20 cellular contexts compared by ENCODE assay signal in the genomic region with DNA sequence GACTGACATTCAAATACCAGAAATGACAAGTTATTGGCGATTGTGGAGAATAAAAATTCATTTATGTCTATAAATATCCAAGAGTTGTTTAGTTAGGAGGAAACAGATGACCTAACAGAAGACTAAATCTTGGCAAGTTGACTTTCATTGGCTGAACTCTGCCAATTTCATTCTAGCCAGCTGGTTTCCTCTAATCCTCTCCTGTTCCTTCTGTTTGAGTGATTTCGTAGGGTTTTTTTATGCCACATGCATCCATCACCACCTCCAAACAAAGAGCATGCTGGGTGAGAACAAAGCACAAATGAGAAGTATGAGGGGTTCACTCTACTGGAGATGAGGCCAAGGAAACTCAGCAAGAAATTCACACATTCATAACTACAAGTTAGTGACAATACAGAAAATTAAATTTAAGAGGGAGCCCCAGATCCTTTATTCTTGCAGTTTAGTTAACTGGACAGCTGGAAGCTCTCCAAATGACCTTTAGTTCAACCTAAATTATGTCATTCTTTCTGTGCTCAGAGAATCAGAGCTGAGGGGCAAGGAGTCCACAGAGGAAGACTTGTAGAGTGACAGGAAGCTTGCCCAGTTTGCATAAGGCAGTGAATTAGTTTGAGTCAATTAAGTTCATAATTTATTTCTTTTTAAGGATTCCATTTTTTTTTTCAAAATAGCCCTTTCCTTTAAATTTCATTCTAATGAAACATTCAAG.
DNase-seq lines count a peak whose midpoint lies in the region; ATAC-seq and TF ChIP-seq lines count a peak whose summit lies in the region.
"Had no signal": no experiment of that assay in that cellular context is flagged by ENCODE, and none has a peak within 500 bp of the region (broad histone marks: within the 10 kb centered on the region; RNA-seq: fewer than 3 reads in every experiment).

No MANE protein-coding gene starts in this region.

- ATAC-seq in HG03469 (IDR thresholded peaks at IDR 0.05; ENCODE audit: unreplicated experiment) (no peak), GM18858 (IDR thresholded peaks at IDR 0.05; ENCODE audit: unreplicated experiment) (no peak)
- ATAC-seq: stimulated activated memory B cell treated with anti-CD40 and anti-IgM and Interleukin-4, amounts not matched to agents 10 μg/mL and 1 μg/mL and 100 μg/mL, for 72 hours had no signal

- no peak overlapping the region for H2AFZ ChIP-seq in neural progenitor cell (replicated peaks)
- H2AFZ ChIP-seq: GM23248, parathyroid adenoma had no signal

- no peaks in the 10 kb centered on the region for H3K36me3 Mint-ChIP-seq in neural progenitor cell
- H3K36me3 Mint-ChIP-seq in glutamatergic neuron (ENCODE audit: unreplicated experiment), result no peaks in the 10 kb centered on the region
- H3K36me3 Mint-ChIP-seq: activated CD4-positive, alpha-beta memory T cell treated with anti-CD3 and anti-CD28 coated beads for 36 hours; stimulated activated memory B cell treated with anti-CD40 and anti-IgM and Interleukin-4, amounts not matched to agents 10 μg/mL and 1 μg/mL and 100 μg/mL, for 72 hours had no signal

- no peak overlapping the region for H3K4me3 ChIP-seq in neural progenitor cell
- H3K4me3 ChIP-seq: ascending aorta, coronary artery, GM23248, thyroid gland had no signal

- H3F3A ChIP-seq in neural progenitor cell (ENCODE audit: low read depth), result no peaks in the 10 kb centered on the region

- peaks cover 29% of the 10 kb centered on the region for H3K4me1 Mint-ChIP-seq in neural progenitor cell
- peaks cover 2% of the 10 kb centered on the region for H3K4me1 Mint-ChIP-seq in glutamatergic neuron (ENCODE audit: low read depth, unreplicated experiment)
- H3K4me1 Mint-ChIP-seq: stimulated activated memory B cell treated with anti-CD40 and anti-IgM and Interleukin-4, amounts not matched to agents 10 μg/mL and 1 μg/mL and 100 μg/mL, for 72 hours had no signal

- H3K4me3 Mint-ChIP-seq in neural progenitor cell (no peak overlapping the region), glutamatergic neuron (ENCODE audit: unreplicated experiment) (no peak overlapping the region)
- H3K4me3 Mint-ChIP-seq: activated CD4-positive, alpha-beta memory T cell treated with anti-CD3 and anti-CD28 coated beads for 36 hours; stimulated activated memory B cell treated with anti-CD40 and anti-IgM and Interleukin-4, amounts not matched to agents 10 μg/mL and 1 μg/mL and 100 μg/mL, for 72 hours; T-helper 1 cell treated with Interleukin-12 subunit alpha and Interleukin-12 subunit beta and Interleukin-4 antibody, amounts not matched to agents 30 μg/mL and 1 μg/mL, for 36 hours had no signal

- H4K20me1 ChIP-seq in neural progenitor cell (ENCODE audit: low read depth), result no peaks in the 10 kb centered on the region

- H3K27ac Mint-ChIP-seq in neural progenitor cell (peak overlapping the region; percentile 8), glutamatergic neuron (ENCODE audit: unreplicated experiment) (no peak overlapping the region)
- H3K27ac Mint-ChIP-seq: activated CD4-positive, alpha-beta memory T cell treated with anti-CD3 and anti-CD28 coated beads for 36 hours; stimulated activated memory B cell treated with anti-CD40 and anti-IgM and Interleukin-4, amounts not matched to agents 10 μg/mL and 1 μg/mL and 100 μg/mL, for 72 hours; T-helper 1 cell treated with Interleukin-12 subunit alpha and Interleukin-12 subunit beta and Interleukin-4 antibody, amounts not matched to agents 30 μg/mL and 1 μg/mL, for 36 hours had no signal

- H3K79me2 ChIP-seq in neural progenitor cell (ENCODE audit: low read depth), result no peaks in the 10 kb centered on the region
- H3K79me2 ChIP-seq: parathyroid adenoma had no signal

- no peaks in the 10 kb centered on the region for H3K9me3 ChIP-seq in neural progenitor cell (ENCODE audit: low read depth)
- H3K9me3 ChIP-seq: ascending aorta, thyroid gland had no signal

- DNase-seq in Ammon's horn (ENCODE audit: low spot score), result peak; percentile 30
- DNase-seq in NCI-H2171 (lab: John Stamatoyannopoulos, UW), result peak; percentile 39
- peak; percentile 35 for DNase-seq in fibroblast of peridontal ligament (ENCODE audit: extremely low read depth)
- DNase-seq in neural progenitor cell (ENCODE audit: low spot score), result peak; percentile 35
- DNase-seq in glutamatergic neuron, result no peak
- DNase-seq in mesenteric fat pad (ENCODE audit: low spot score), result no peak
- DNase-seq: activated CD4-positive, alpha-beta memory T cell treated with anti-CD3 and anti-CD28 coated beads for 36 hours; activated naive CD4-positive, alpha-beta T cell treated with Interleukin-2 at 50 U/mL for 16 hours; DMS153; GM23248; SIG-M5; thyroid gland had no signal

- no peaks in the 10 kb centered on the region for H3K9me3 Mint-ChIP-seq in neural progenitor cell
- H3K9me3 Mint-ChIP-seq in glutamatergic neuron (ENCODE audit: unreplicated experiment), result no peaks in the 10 kb centered on the region
- H3K9me3 Mint-ChIP-seq: activated CD4-positive, alpha-beta memory T cell treated with anti-CD3 and anti-CD28 coated beads for 36 hours; stimulated activated memory B cell treated with anti-CD40 and anti-IgM and Interleukin-4, amounts not matched to agents 10 μg/mL and 1 μg/mL and 100 μg/mL, for 72 hours; T-helper 1 cell treated with Interleukin-12 subunit alpha and Interleukin-12 subunit beta and Interleukin-4 antibody, amounts not matched to agents 30 μg/mL and 1 μg/mL, for 36 hours had no signal

- H3K9ac ChIP-seq in neural progenitor cell, result no peak overlapping the region
- H3K9ac ChIP-seq: GM23248, parathyroid adenoma had no signal

- no peaks in the 10 kb centered on the region for H3K36me3 ChIP-seq in neural progenitor cell
- H3K36me3 ChIP-seq: ascending aorta, thyroid gland had no signal

- TF ChIP-seq CTCF in neural progenitor cell (IDR thresholded peaks at IDR 0.05) (no peak), glutamatergic neuron (IDR thresholded peaks at IDR 0.05; ENCODE audit: partially characterized antibody, unreplicated experiment) (no peak)

- peak overlapping the region; percentile 3 for H3K27ac ChIP-seq in neural progenitor cell
- H3K27ac ChIP-seq: C4-2B, coronary artery, GM23248, parathyroid adenoma, thyroid gland had no signal

- no peaks in the 10 kb centered on the region for H3K27me3 ChIP-seq in neural progenitor cell
- H3K27me3 ChIP-seq: ascending aorta, thyroid gland had no signal

- H3K27me3 Mint-ChIP-seq in neural progenitor cell (ENCODE audit: insufficient read depth, low read depth) (no peaks in the 10 kb centered on the region), glutamatergic neuron (ENCODE audit: unreplicated experiment) (no peaks in the 10 kb centered on the region)
- H3K27me3 Mint-ChIP-seq: activated CD4-positive, alpha-beta memory T cell treated with anti-CD3 and anti-CD28 coated beads for 36 hours; stimulated activated memory B cell treated with anti-CD40 and anti-IgM and Interleukin-4, amounts not matched to agents 10 μg/mL and 1 μg/mL and 100 μg/mL, for 72 hours had no signal

- peak overlapping the region; percentile 7 for H3K4me2 ChIP-seq in neural progenitor cell

- H3K4me1 ChIP-seq in neural progenitor cell, result peaks cover 21% of the 10 kb centered on the region
- H3K4me1 ChIP-seq: ascending aorta, parathyroid adenoma, thyroid gland had no signal

Comparison
In these comparisons a context has a peak if more than half of its experiments do, and no peak if none do; other contexts are left out.
1. DNase-seq: peak in Ammon's horn (single experiment), NCI-H2171 (single experiment), fibroblast of peridontal ligament (single experiment) and neural progenitor cell (single experiment); none in glutamatergic neuron (single experiment) and mesenteric fat pad (single experiment).